In the genomic region with DNA sequence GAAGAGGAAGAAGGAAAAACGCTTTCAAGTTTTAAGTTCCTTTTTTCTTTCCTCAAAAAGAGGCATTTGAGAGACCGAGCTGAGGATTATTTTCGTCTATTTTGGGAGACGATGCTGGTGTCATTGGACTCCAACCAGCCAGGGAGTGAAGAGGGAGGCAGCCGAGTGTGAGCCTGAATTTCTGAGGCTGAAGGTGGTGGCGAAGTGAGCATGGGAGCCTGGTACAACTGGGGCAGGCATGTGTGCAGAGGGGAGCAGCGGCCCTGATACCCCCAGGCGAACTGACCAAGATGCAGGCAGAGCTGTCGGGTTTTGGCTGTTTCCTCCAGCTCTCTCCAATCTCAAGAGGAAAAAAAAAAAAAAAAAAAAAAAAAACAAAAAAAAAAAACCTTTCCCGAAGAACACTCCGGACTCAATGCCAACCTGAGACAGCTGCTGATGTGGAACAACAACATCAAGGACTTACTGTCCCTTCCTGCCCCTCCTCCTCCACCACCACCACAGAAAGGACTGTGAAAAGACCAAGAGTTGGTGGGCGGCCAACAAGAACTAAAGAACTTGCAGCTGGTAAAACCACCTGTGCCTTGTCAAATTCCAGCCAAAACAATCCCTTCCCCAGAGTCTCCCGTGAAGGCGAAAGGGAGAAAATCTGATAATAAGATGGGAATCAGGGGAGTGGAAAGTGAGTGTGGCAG, we compare ENCODE assay signal across 27 cellular contexts.
DNase-seq lines count a peak whose midpoint lies in the region; ATAC-seq and TF ChIP-seq lines count a peak whose summit lies in the region.
"Had no signal": no experiment of that assay in that cellular context is flagged by ENCODE, and none has a peak within 500 bp of the region (broad histone marks: within the 10 kb centered on the region; RNA-seq: fewer than 3 reads in every experiment).

No MANE protein-coding gene starts in this region.

- H3K36me3 ChIP-seq in GM23338 (ENCODE audit: insufficient read depth) = no peaks in the 10 kb centered on the region
- no peaks in the 10 kb centered on the region for H3K36me3 ChIP-seq in body of pancreas (replicated peaks in 1 of 2; ENCODE audit: insufficient read depth in 1 of 2, low read depth in 2 of 2)
- H3K36me3 ChIP-seq in gastrocnemius medialis = no peaks in the 10 kb centered on the region
- H3K36me3 ChIP-seq in MG63 = no peaks in the 10 kb centered on the region
- no peaks in the 10 kb centered on the region for H3K36me3 ChIP-seq in endodermal cell (ENCODE audit: control insufficient read depth, insufficient read depth, low read length)
- H3K36me3 ChIP-seq: SJSA1, tibial artery had no signal

- ATAC-seq in GM23338 (no peak), body of pancreas (no peak), gastrocnemius medialis (peak; percentile 70 to 80)
- ATAC-seq: activated CD4-positive, alpha-beta T cell treated with anti-CD3 and anti-CD28 coated beads for 36 hours; effector memory CD8-positive, alpha-beta T cell; esophagus mucosa; foreskin keratinocyte; left colon; stimulated activated naive CD8-positive, alpha-beta T cell treated with anti-CD3 and anti-CD28 coated beads, Interleukin-15, Interleukin-2, amounts not matched to agents 100 U/mL and 50 U/mL, for 24 hours had no signal

- intact Hi-C loops in body of pancreas (cut with DNase I) (no loop called here), gastrocnemius medialis (cut with DNase I; ENCODE audit: low total_unique reads) (no loop called here)

- H3K4me3 Mint-ChIP-seq in GM23338 = no peak overlapping the region
- no peak overlapping the region for H3K4me3 Mint-ChIP-seq in endodermal cell
- H3K4me3 Mint-ChIP-seq: activated CD4-positive, alpha-beta T cell treated with anti-CD3 and anti-CD28 coated beads for 36 hours; activated T-cell treated with anti-CD3 and anti-CD28 coated beads, Interleukin-2, amount 50 U/mL, for 24 hours; effector memory CD8-positive, alpha-beta T cell; memory B cell; T-helper 1 cell treated with Interleukin-12 subunit alpha and Interleukin-12 subunit beta and Interleukin-4 antibody, amounts not matched to agents 30 μg/mL and 1 μg/mL, for 36 hours had no signal

- no peaks in the 10 kb centered on the region for H4K20me1 ChIP-seq in GM23338 (replicated peaks; ENCODE audit: insufficient read depth)

- no peak overlapping the region for H3K4me2 ChIP-seq in GM23338

- H3K9me3 Mint-ChIP-seq in GM23338 (no peaks in the 10 kb centered on the region), endodermal cell (no peaks in the 10 kb centered on the region)
- H3K9me3 Mint-ChIP-seq: activated T-cell treated with anti-CD3 and anti-CD28 coated beads, Interleukin-2, amount 50 U/mL, for 24 hours; T-helper 1 cell treated with Interleukin-12 subunit alpha and Interleukin-12 subunit beta and Interleukin-4 antibody, amounts not matched to agents 30 μg/mL and 1 μg/mL, for 36 hours had no signal

- in situ Hi-C loops in gastrocnemius medialis (cut with MboI; ENCODE audit: low sequenced_read_pairs in 4 of 4) = no loop called here

- H3K4me3 ChIP-seq in GM23338 (no peak overlapping the region), body of pancreas (no peak overlapping the region), gastrocnemius medialis (no peak overlapping the region), MG63 (no peak overlapping the region), endodermal cell (ENCODE audit: low read length) (no peak overlapping the region)
- H3K4me3 ChIP-seq: coronary artery, SJSA1, tibial artery had no signal

- no peaks in the 10 kb centered on the region for H3K9me3 ChIP-seq in body of pancreas
- H3K9me3 ChIP-seq in gastrocnemius medialis = no peaks in the 10 kb centered on the region
- no peaks in the 10 kb centered on the region for H3K9me3 ChIP-seq in MG63
- no peaks in the 10 kb centered on the region for H3K9me3 ChIP-seq in endodermal cell (ENCODE audit: control insufficient read depth, low read length)
- H3K9me3 ChIP-seq: SJSA1 had no signal

- H3K79me2 ChIP-seq in GM23338 (replicated peaks; ENCODE audit: insufficient read depth) = no peaks in the 10 kb centered on the region

- TF ChIP-seq CTCF in GM23338 (conservative IDR thresholded peaks at IDR 0.05; ENCODE audit: low read depth in 2 of 2) = no peak
- no peak for TF ChIP-seq CTCF in body of pancreas (IDR thresholded peaks at IDR 0.05)
- TF ChIP-seq CTCF in gastrocnemius medialis (IDR thresholded peaks at IDR 0.05 in 4 of 5, conservative IDR thresholded peaks at IDR 0.05 in 1 of 5) = no peak
- no peak for TF ChIP-seq CTCF in endodermal cell (conservative IDR thresholded peaks at IDR 0.05)

- H3K4me1 ChIP-seq in GM23338 (ENCODE audit: insufficient read depth) (peaks cover 19% of the 10 kb centered on the region), body of pancreas (no peaks in the 10 kb centered on the region), gastrocnemius medialis (no peaks in the 10 kb centered on the region), endodermal cell (ENCODE audit: control insufficient read depth, insufficient read depth, low read length) (no peaks in the 10 kb centered on the region)
- H3K4me1 ChIP-seq: foreskin keratinocyte, SJSA1, tibial artery had no signal

- peaks cover 29% of the 10 kb centered on the region for H3K4me1 Mint-ChIP-seq in GM23338
- peaks cover 16% of the 10 kb centered on the region for H3K4me1 Mint-ChIP-seq in endodermal cell
- H3K4me1 Mint-ChIP-seq: activated CD4-positive, alpha-beta T cell treated with anti-CD3 and anti-CD28 coated beads for 36 hours had no signal

- no peaks in the 10 kb centered on the region for H3K36me3 Mint-ChIP-seq in GM23338 (ENCODE audit: low read depth)
- no peaks in the 10 kb centered on the region for H3K36me3 Mint-ChIP-seq in endodermal cell (ENCODE audit: low read depth)
- H3K36me3 Mint-ChIP-seq: memory B cell had no signal

- no peaks in the 10 kb centered on the region for H3K9me2 ChIP-seq in GM23338 (ENCODE audit: insufficient read depth)

- no peak overlapping the region for H3K27ac ChIP-seq in GM23338 (ENCODE audit: low read depth)
- no peak overlapping the region for H3K27ac ChIP-seq in body of pancreas
- H3K27ac ChIP-seq in gastrocnemius medialis = no peak overlapping the region
- H3K27ac ChIP-seq in endodermal cell (ENCODE audit: low read depth, low read length) = no peak overlapping the region
- H3K27ac ChIP-seq: C4-2B, coronary artery, foreskin keratinocyte, SJSA1, tibial artery had no signal

- 64 to 75% methylated on average over 14 of the region's 14 CpGs for WGBS in body of pancreas, 2 donors
- 88 to 93% methylated on average over 6 to 14 of the region's 14 CpGs for WGBS in endodermal cell (ENCODE audit: insufficient coverage in 1 of 2, insufficient read length in 1 of 2), 2 experiments

- DNase-seq in GM23338 (ENCODE audit: low spot score) (no peak), NCI-H2107 treated with DMSO at 0.1 percent for 48 hours (lab: John Stamatoyannopoulos, UW; ENCODE audit: unreplicated experiment) (peak; percentile 39), body of pancreas (peak in 3 of 4 donors; percentile 55 to 65 (median 58)), gastrocnemius medialis (peak; percentile 37 to 46), NCI-H1417 treated with DMSO at 0.1 percent for 48 hours (lab: John Stamatoyannopoulos, UW) (no peak), MG63 (no peak), endodermal cell (no peak)
- DNase-seq in activated T-cell treated with anti-CD3 and anti-CD28 coated beads, Interleukin-2, amount 50 U/mL, for 48 hours = no peak
- DNase-seq: activated CD4-positive, alpha-beta T cell treated with anti-CD3 and anti-CD28 coated beads for 36 hours; activated CD8-positive, alpha-beta memory T cell treated with anti-CD3 and anti-CD28 coated beads for 24 hours; activated naive CD4-positive, alpha-beta T cell treated with Interleukin-2 at 50 U/mL for 16 hours; activated T-cell treated with anti-CD3 and anti-CD28 coated beads, Interleukin-2, amount 50 U/mL, for 24 hours; Calu3; effector memory CD8-positive, alpha-beta T cell; foreskin keratinocyte; HCEC 1CT; left colon; NCI-H226; stimulated activated CD4-positive, alpha-beta T cell treated with anti-CD3 and anti-CD28 coated beads, Interleukin-4, amount 100 ng/mL, for 4 hours; stimulated activated naive CD8-positive, alpha-beta T cell treated with anti-CD3 and anti-CD28 coated beads, Interleukin-15, Interleukin-2, amounts not matched to agents 100 U/mL and 50 U/mL, for 24 hours; tibial artery had no signal

- H3K27ac Mint-ChIP-seq in GM23338 (no peak overlapping the region), endodermal cell (no peak overlapping the region)
- H3K27ac Mint-ChIP-seq: activated CD4-positive, alpha-beta T cell treated with anti-CD3 and anti-CD28 coated beads for 36 hours; activated T-cell treated with anti-CD3 and anti-CD28 coated beads, Interleukin-2, amount 50 U/mL, for 24 hours; effector memory CD8-positive, alpha-beta T cell; memory B cell; T-helper 1 cell treated with Interleukin-12 subunit alpha and Interleukin-12 subunit beta and Interleukin-4 antibody, amounts not matched to agents 30 μg/mL and 1 μg/mL, for 36 hours had no signal

- no peak overlapping the region for H3K9ac ChIP-seq in endodermal cell (ENCODE audit: extremely low read depth, low read length, poor library complexity, severe bottlenecking)

- TF ChIP-seq POLR2A in body of pancreas (IDR thresholded peaks at IDR 0.05) (no peak), gastrocnemius medialis (IDR thresholded peaks at IDR 0.05) (no peak)

- H2AFZ ChIP-seq in GM23338 = peak overlapping the region; percentile 88

- no peaks in the 10 kb centered on the region; the same call in 1 of the 2 replicates for H3F3A ChIP-seq in GM23338 (replicated peaks; ENCODE audit: low read depth)

- peaks cover 3% of the 10 kb centered on the region for H3K27me3 Mint-ChIP-seq in GM23338 (ENCODE audit: insufficient read depth, low read depth, poor library complexity)
- peaks cover 8% of the 10 kb centered on the region for H3K27me3 Mint-ChIP-seq in endodermal cell (ENCODE audit: insufficient read depth)

- no peaks in the 10 kb centered on the region for H3K27me3 ChIP-seq in GM23338 (ENCODE audit: insufficient read depth)
- H3K27me3 ChIP-seq in body of pancreas = no peaks in the 10 kb centered on the region
- no peaks in the 10 kb centered on the region for H3K27me3 ChIP-seq in gastrocnemius medialis
- no peaks in the 10 kb centered on the region; the same call in none of the 2 replicates for H3K27me3 ChIP-seq in MG63
- H3K27me3 ChIP-seq in endodermal cell (ENCODE audit: control insufficient read depth, insufficient read depth, low read length, poor library complexity, severe bottlenecking) = no peaks in the 10 kb centered on the region
- H3K27me3 ChIP-seq: foreskin keratinocyte had no signal

Comparison
In these comparisons a context has a peak if more than half of its experiments do, and no peak if none do; other contexts are left out.
1. ATAC-seq: peak in gastrocnemius medialis (2 of 2); none in GM23338 (single experiment) and body of pancreas (single experiment).
2. DNase-seq: peak in NCI-H2107 treated with DMSO at 0.1 percent for 48 hours (single experiment), body of pancreas (3 of 4) and gastrocnemius medialis (2 of 2); none in GM23338 (single experiment), NCI-H1417 treated with DMSO at 0.1 percent for 48 hours (single experiment), MG63 (single experiment), endodermal cell (single experiment) and activated T-cell treated with anti-CD3 and anti-CD28 coated beads, Interleukin-2, amount 50 U/mL, for 48 hours (0 of 2).